Comparison of ENCODE assay signal across 10 cellular contexts in genomic region chr15:101156509-101157159, GRCh38.
DNase-seq lines count a peak whose midpoint lies in the region; ATAC-seq and TF ChIP-seq lines count a peak whose summit lies in the region.
"Had no signal": no experiment of that assay in that cellular context is flagged by ENCODE, and none has a peak within 500 bp of the region (broad histone marks: within the 10 kb centered on the region; RNA-seq: fewer than 3 reads in every experiment).

No MANE protein-coding gene starts in this region.

- H3K36me3 ChIP-seq in brain microvascular endothelial cell (replicated peaks): no peaks in the 10 kb centered on the region
- H3K36me3 ChIP-seq: esophagus muscularis mucosa had no signal

- TF ChIP-seq CTCF in brain microvascular endothelial cell (IDR thresholded peaks at IDR 0.05; ENCODE audit: low read depth, low read length, missing control alignments): no peak

- DNase-seq in GF-D8 (lab: John Stamatoyannopoulos, UW) (peak; percentile 53), brain microvascular endothelial cell (peak; percentile 78), NCI-H1694 treated with DMSO at 0.1 percent for 48 hours (lab: John Stamatoyannopoulos, UW) (no peak), DMS53 treated with DMSO at 0.1 percent for 48 hours (lab: John Stamatoyannopoulos, UW; ENCODE audit: unreplicated experiment) (no peak), hippocampal formation (lab: John Stamatoyannopoulos, UW) (no peak)
- DNase-seq in activated CD4-positive, alpha-beta T cell treated with anti-CD3 and anti-CD28 coated beads, Interleukin-2, amount 50 U/mL, for 1 hour: no peak
- DNase-seq: DMS53 had no signal

- H3K27me3 ChIP-seq in brain microvascular endothelial cell (replicated peaks): no peaks in the 10 kb centered on the region
- H3K27me3 ChIP-seq: esophagus muscularis mucosa had no signal

- no peak overlapping the region for H3K4me3 ChIP-seq in brain microvascular endothelial cell (ENCODE audit: low read depth, low read length)
- H3K4me3 ChIP-seq: esophagus muscularis mucosa had no signal

- no peak overlapping the region for H3K27ac ChIP-seq in brain microvascular endothelial cell
- H3K27ac ChIP-seq: esophagus muscularis mucosa had no signal

- in situ Hi-C loops in brain microvascular endothelial cell (cut with HindIII; ENCODE audit: low pct_ligation_motif_present, low sequenced_read_pairs): no loop called here

- peak; percentile 74 for ATAC-seq in GM19468 (IDR thresholded peaks at IDR 0.05; ENCODE audit: extremely low read depth, unreplicated experiment)
- ATAC-seq in HG03196 (IDR thresholded peaks at IDR 0.05; ENCODE audit: unreplicated experiment): peak; percentile 79

Comparison
In these comparisons a context has a peak if more than half of its experiments do, and no peak if none do; other contexts are left out.
1. DNase-seq: peak in GF-D8 (single experiment) and brain microvascular endothelial cell (single experiment); none in NCI-H1694 treated with DMSO at 0.1 percent for 48 hours (single experiment), DMS53 treated with DMSO at 0.1 percent for 48 hours (single experiment), hippocampal formation (0 of 2) and activated CD4-positive, alpha-beta T cell treated with anti-CD3 and anti-CD28 coated beads, Interleukin-2, amount 50 U/mL, for 1 hour (single experiment).